Comparison of ENCODE assay signal across 1 cellular context in genomic region chr15:89211678-89212170, GRCh38.
TF ChIP-seq lines count a peak whose summit lies in the region.

No MANE protein-coding gene starts in this region.

TF ChIP-seq in K562, 482 proteins besides CTCF, POLR2A, EP300 and RAD21:
- TF ChIP-seq CEBPB (tag; IDR thresholded peaks at IDR 0.05) (0 out of 2 replicates have a peak, but pooled peaks have one; percentile 7), SMAD2 (IDR thresholded peaks at IDR 0.05; ENCODE audit: low read depth, low read length) (no peak), NR2C2 (CRISPR knock-in tag; IDR thresholded peaks at IDR 0.05) (no peak), NR2C2 (tag; IDR thresholded peaks at IDR 0.05) (peak; percentile 30; the same call in 1 of the 2 replicates), CEBPG (CRISPR knock-in tag; IDR thresholded peaks at IDR 0.05) (peak; percentile 76), CEBPG (tag; conservative IDR thresholded peaks at IDR 0.05 in 1 of 2, IDR thresholded peaks at IDR 0.05 in 1 of 2) (peak; percentile 48 to 92; a peak in 3 of 4 replicates)
- TF ChIP-seq, protein P1, sequence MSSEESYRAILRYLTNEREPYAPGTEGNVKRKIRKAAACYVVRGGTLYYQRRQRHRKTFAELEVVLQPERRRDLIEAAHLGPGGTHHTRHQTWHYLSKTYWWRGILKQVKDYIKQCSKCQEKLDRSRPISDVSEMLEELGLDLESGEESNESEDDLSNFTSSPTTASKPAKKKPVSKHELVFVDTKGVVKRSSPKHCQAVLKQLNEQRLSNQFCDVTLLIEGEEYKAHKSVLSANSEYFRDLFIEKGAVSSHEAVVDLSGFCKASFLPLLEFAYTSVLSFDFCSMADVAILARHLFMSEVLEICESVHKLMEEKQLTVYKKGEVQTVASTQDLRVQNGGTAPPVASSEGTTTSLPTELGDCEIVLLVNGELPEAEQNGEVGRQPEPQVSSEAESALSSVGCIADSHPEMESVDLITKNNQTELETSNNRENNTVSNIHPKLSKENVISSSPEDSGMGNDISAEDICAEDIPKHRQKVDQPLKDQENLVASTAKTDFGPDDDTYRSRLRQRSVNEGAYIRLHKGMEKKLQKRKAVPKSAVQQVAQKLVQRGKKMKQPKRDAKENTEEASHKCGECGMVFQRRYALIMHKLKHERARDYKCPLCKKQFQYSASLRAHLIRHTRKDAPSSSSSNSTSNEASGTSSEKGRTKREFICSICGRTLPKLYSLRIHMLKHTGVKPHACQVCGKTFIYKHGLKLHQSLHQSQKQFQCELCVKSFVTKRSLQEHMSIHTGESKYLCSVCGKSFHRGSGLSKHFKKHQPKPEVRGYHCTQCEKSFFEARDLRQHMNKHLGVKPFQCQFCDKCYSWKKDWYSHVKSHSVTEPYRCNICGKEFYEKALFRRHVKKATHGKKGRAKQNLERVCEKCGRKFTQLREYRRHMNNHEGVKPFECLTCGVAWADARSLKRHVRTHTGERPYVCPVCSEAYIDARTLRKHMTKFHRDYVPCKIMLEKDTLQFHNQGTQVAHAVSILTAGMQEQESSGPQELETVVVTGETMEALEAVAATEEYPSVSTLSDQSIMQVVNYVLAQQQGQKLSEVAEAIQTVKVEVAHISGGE (CRISPR knock-in tag; IDR thresholded peaks at IDR 0.05) = no peak
